Comparison of ENCODE assay signal across 14 cellular contexts in genomic region chr12:18966927-18967326, GRCh38.
DNase-seq lines count a peak whose midpoint lies in the region; ATAC-seq and TF ChIP-seq lines count a peak whose summit lies in the region.
"Had no signal": no experiment of that assay in that cellular context is flagged by ENCODE, and none has a peak within 500 bp of the region (broad histone marks: within the 10 kb centered on the region; RNA-seq: fewer than 3 reads in every experiment).

No MANE protein-coding gene starts in this region.

- no peak overlapping the region for H3K4me3 Mint-ChIP-seq in WTC11
- H3K4me3 Mint-ChIP-seq: CD8-positive, alpha-beta memory T cell had no signal

- TF ChIP-seq CTCF in WTC11 (IDR thresholded peaks at IDR 0.05) = no peak

- H3K4me1 Mint-ChIP-seq in WTC11 = peaks cover 46% of the 10 kb centered on the region
- H3K4me1 Mint-ChIP-seq: CD8-positive, alpha-beta memory T cell had no signal

- intact Hi-C loops in head of caudate nucleus (cut with DNase I) = no loop called here

- H3K9me3 Mint-ChIP-seq in WTC11 = no peaks in the 10 kb centered on the region

- no peak overlapping the region for H3K27ac Mint-ChIP-seq in WTC11

- peaks cover 8% of the 10 kb centered on the region for H3K27me3 Mint-ChIP-seq in WTC11 (ENCODE audit: low read depth)

- POLR2A ChIA-PET in WTC11 (lab: Charles Lee) = no interaction called here

- DNase-seq in NCI-H748 (lab: John Stamatoyannopoulos, UW; ENCODE audit: unreplicated experiment) (peak; percentile 4), NCI-H748 treated with DMSO at 0.1 percent for 48 hours (lab: John Stamatoyannopoulos, UW) (no peak), WTC11 (ENCODE audit: low spot score) (no peak), iPS-NIHi11 (ENCODE audit: low spot score) (peak; percentile 26), head of caudate nucleus (no peak), NCI-H510A (lab: John Stamatoyannopoulos, UW) (no peak)
- DNase-seq: 8988T; AML-193; Caco-2; CD8-positive, alpha-beta memory T cell; DND-41; GDM1; H7 had no signal

- no peaks in the 10 kb centered on the region for H3K36me3 Mint-ChIP-seq in WTC11
- H3K36me3 Mint-ChIP-seq: CD8-positive, alpha-beta memory T cell had no signal

- CTCF ChIA-PET in WTC11 (lab: Charles Lee) = no interaction called here

- peak; percentile 68 for ATAC-seq in WTC11
- no peak for ATAC-seq in HG03108 (IDR thresholded peaks at IDR 0.05; ENCODE audit: unreplicated experiment)

TF ChIP-seq in WTC11, 78 proteins besides CTCF, POLR2A, EP300 and RAD21:
- TF ChIP-seq HMGXB4 (CRISPR knock-in tag; IDR thresholded peaks at IDR 0.05) (no peak), ZNF396 (CRISPR knock-in tag; IDR thresholded peaks at IDR 0.05; ENCODE audit: borderline replicate concordance) (no peak), NR3C1 (CRISPR knock-in tag; conservative IDR thresholded peaks at IDR 0.05; ENCODE audit: low read depth) (no peak), FOXJ3 (CRISPR knock-in tag; IDR thresholded peaks at IDR 0.05; ENCODE audit: borderline replicate concordance) (no peak), ZNF512 (CRISPR knock-in tag; IDR thresholded peaks at IDR 0.05; ENCODE audit: borderline replicate concordance) (no peak), IRF2 (CRISPR knock-in tag; IDR thresholded peaks at IDR 0.05; ENCODE audit: borderline replicate concordance, low read depth) (no peak), JAZF1 (CRISPR knock-in tag; IDR thresholded peaks at IDR 0.05) (no peak), OVOL2 (CRISPR knock-in tag; IDR thresholded peaks at IDR 0.05; ENCODE audit: borderline replicate concordance) (no peak), ATF1 (CRISPR knock-in tag; IDR thresholded peaks at IDR 0.05) (no peak), PREB (CRISPR knock-in tag; IDR thresholded peaks at IDR 0.05; ENCODE audit: borderline replicate concordance) (no peak), NFYB (CRISPR knock-in tag; conservative IDR thresholded peaks at IDR 0.05; ENCODE audit: low read depth) (no peak), ZNF671 (CRISPR knock-in tag; IDR thresholded peaks at IDR 0.05) (no peak), FOXP4 (CRISPR knock-in tag; IDR thresholded peaks at IDR 0.05) (no peak)

Comparison
In these comparisons a context has a peak if more than half of its experiments do, and no peak if none do; other contexts are left out.
1. DNase-seq: peak in NCI-H748 (single experiment) and iPS-NIHi11 (single experiment); none in NCI-H748 treated with DMSO at 0.1 percent for 48 hours (single experiment), WTC11 (single experiment), head of caudate nucleus (0 of 42) and NCI-H510A (single experiment).